In the genomic region with DNA sequence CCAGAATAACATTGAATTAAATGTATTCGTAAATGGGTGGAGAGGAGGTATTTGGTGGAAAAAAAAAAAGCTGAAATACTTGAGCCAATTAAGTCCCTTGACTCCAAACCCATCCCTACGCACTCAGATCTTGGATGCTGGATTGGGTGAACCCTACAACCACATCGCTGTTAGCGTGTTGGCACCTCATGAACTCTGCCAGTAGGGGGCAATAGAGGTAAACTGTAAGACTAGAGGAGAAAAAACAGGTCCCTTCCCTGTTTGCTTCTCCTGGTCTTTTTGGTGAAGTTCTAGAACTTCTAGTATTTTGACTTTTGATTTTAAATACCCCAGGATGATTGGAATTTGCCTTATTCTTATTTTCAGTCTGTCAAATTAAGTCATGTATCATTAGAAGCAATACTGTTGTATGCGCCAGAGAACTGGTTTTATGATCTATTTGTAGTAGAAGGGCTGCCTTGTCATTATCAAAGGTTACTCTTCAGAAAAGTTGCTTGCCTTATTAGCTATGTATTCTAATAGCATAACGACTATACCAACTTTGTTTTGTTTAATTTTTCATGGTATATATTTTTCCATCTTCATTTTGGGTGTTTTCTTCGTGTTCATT, we compare ENCODE assay signal across 8 cellular contexts. TPM values are rescaled to one million over a fixed set of nuclear protein-coding genes. Genes with fewer than 3 reads are reported as not detected.
DNase-seq lines count a peak whose midpoint lies in the region; ATAC-seq and TF ChIP-seq lines count a peak whose summit lies in the region.

No MANE protein-coding gene starts in this region.

- no peak overlapping the region for H3K27ac ChIP-seq in right atrium auricular region

- TF ChIP-seq CTCF in right atrium auricular region (IDR thresholded peaks at IDR 0.05) = peak; percentile 44 to 64

- no peaks in the 10 kb centered on the region for H3K9me3 ChIP-seq in right atrium auricular region

- ATAC-seq in GM18909 (IDR thresholded peaks at IDR 0.05; ENCODE audit: poor library complexity, unreplicated experiment) = peak; percentile 95
- peak; percentile 88 for ATAC-seq in HG03039 (IDR thresholded peaks at IDR 0.05; ENCODE audit: unreplicated experiment)

- H3K27me3 ChIP-seq in right atrium auricular region = no peaks in the 10 kb centered on the region

- DNase-seq in DMS 273 treated with DMSO at 0.1 percent for 48 hours (lab: John Stamatoyannopoulos, UW) (peak; percentile 2), NCI-H1930 (lab: John Stamatoyannopoulos, UW) (peak; percentile 34 to 41), right atrium auricular region (ENCODE audit: low spot score) (no peak), NCI-H187 (lab: John Stamatoyannopoulos, UW) (no peak)
- peak; percentile 27 to 47 for DNase-seq in activated CD4-positive, alpha-beta T cell treated with anti-CD3 and anti-CD28 coated beads, Interleukin-2, amount 50 U/mL, for 48 hours
- peak; percentile 0 to 26 for DNase-seq in stimulated activated CD4-positive, alpha-beta T cell treated with anti-CD3 and anti-CD28 coated beads, Interleukin-12 subunit alpha, Interleukin-12 subunit beta, amount 100 ng/mL, for 24 hours (ENCODE audit: low read depth in 2 of 2)

- no peak overlapping the region for H3K4me3 ChIP-seq in right atrium auricular region

- no peaks in the 10 kb centered on the region for H3K36me3 ChIP-seq in right atrium auricular region

- H3K4me1 ChIP-seq in right atrium auricular region = no peaks in the 10 kb centered on the region

RNA-seq across cellular contexts. Expression of gene OR13G1, which starts 1.9 kb away (rescaled TPM):
- total RNA-seq in right atrium auricular region = not detected

RNA-seq across cellular contexts. Expression of gene OR6F1, which starts 35.1 kb away (rescaled TPM):
- not detected for total RNA-seq in right atrium auricular region

RNA-seq across cellular contexts. Expression of gene OR14K1, which starts 57.0 kb away (rescaled TPM):
- total RNA-seq in right atrium auricular region = not detected

Comparison
In these comparisons a context has a peak if more than half of its experiments do, and no peak if none do; other contexts are left out.
1. DNase-seq: peak in DMS 273 treated with DMSO at 0.1 percent for 48 hours (single experiment), NCI-H1930 (2 of 2), activated CD4-positive, alpha-beta T cell treated with anti-CD3 and anti-CD28 coated beads, Interleukin-2, amount 50 U/mL, for 48 hours (2 of 2) and stimulated activated CD4-positive, alpha-beta T cell treated with anti-CD3 and anti-CD28 coated beads, Interleukin-12 subunit alpha, Interleukin-12 subunit beta, amount 100 ng/mL, for 24 hours (2 of 2); none in right atrium auricular region (single experiment) and NCI-H187 (0 of 2).